ENCODE assay signal across 18 cellular contexts in the genomic region with DNA sequence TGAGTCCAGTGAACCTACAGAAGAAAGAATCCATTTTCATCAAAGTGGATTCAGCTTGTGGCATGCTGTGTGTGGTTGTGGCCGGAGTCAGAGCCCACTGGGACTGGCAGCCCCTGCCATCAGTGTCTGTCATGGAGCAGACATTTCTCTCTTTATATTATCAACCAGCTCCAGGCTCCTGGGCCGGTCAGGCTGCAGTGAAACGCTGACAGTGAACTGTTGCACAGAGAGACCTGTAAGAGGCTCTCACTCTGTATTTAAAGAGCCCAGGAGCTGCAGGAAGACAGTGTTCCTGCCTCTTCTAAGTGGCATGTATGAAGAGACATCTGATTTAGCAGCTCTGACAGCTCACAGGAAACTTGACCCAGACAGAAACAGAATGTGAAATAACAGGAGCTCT.
A peak's percentile ranks its signal among the peaks of the same experiment; 100 is the strongest.
DNase-seq lines count a peak whose midpoint lies in the region; FAIRE-seq and TF ChIP-seq lines count a peak whose summit lies in the region.
"Had no signal": no experiment of that assay in that cellular context is flagged by ENCODE, and none has a peak within 500 bp of the region (broad histone marks: within the 10 kb centered on the region; RNA-seq: fewer than 3 reads in every experiment).

No MANE protein-coding gene starts in this region.

- in situ Hi-C loops in brain microvascular endothelial cell (cut with HindIII; ENCODE audit: low pct_ligation_motif_present, low sequenced_read_pairs), result no loop called here

- POLR2A ChIA-PET in HEK293T (lab: Yijun Ruan, JAX), result no interaction called here

- no peaks in the 10 kb centered on the region for H3F3A ChIP-seq in neural cell (ENCODE audit: insufficient read depth, low read length, poor library complexity, severe bottlenecking)

- no peak for TF ChIP-seq CTCF in chondrocyte (IDR thresholded peaks at IDR 0.05)
- no peak for TF ChIP-seq CTCF in neural cell (IDR thresholded peaks at IDR 0.05; ENCODE audit: poor library complexity, severe bottlenecking)
- no peak for TF ChIP-seq CTCF in brain microvascular endothelial cell (IDR thresholded peaks at IDR 0.05; ENCODE audit: low read depth, low read length, missing control alignments)

- no peak for FAIRE-seq in RCC 7860 (lab: Jason Lieb, UNC)
- FAIRE-seq: islet of Langerhans had no signal

- no peak for TF ChIP-seq EP300 in neural cell (conservative IDR thresholded peaks at IDR 0.05; ENCODE audit: poor library complexity, severe bottlenecking)

- H3K9me2 ChIP-seq in neural cell (ENCODE audit: insufficient read depth, low read length), result no peaks in the 10 kb centered on the region

- H3K9ac ChIP-seq in neural cell (ENCODE audit: low read length), result no peak overlapping the region

- H3K4me2 ChIP-seq in neural cell (ENCODE audit: low read length), result no peak overlapping the region

- no peak overlapping the region for H2AFZ ChIP-seq in neural cell (ENCODE audit: low read depth, low read length)

- H3K36me3 Mint-ChIP-seq in chondrocyte (ENCODE audit: low read depth), result no peaks in the 10 kb centered on the region
- H3K36me3 Mint-ChIP-seq: activated CD4-positive, alpha-beta memory T cell treated with anti-CD3 and anti-CD28 coated beads for 36 hours; activated naive CD8-positive, alpha-beta T cell treated with anti-CD3 and anti-CD28 coated beads, Interleukin-2, amount 10 ng/mL, durations not matched to agents 7 days and 5 days had no signal

- H3K79me2 ChIP-seq in neural cell (replicated peaks; ENCODE audit: insufficient read depth, low read length), result no peaks in the 10 kb centered on the region

- H3K9me3 Mint-ChIP-seq in chondrocyte (ENCODE audit: low read depth), result no peaks in the 10 kb centered on the region
- H3K9me3 Mint-ChIP-seq: activated naive CD8-positive, alpha-beta T cell treated with anti-CD3 and anti-CD28 coated beads, Interleukin-2, amount 10 ng/mL, durations not matched to agents 7 days and 5 days had no signal

- no peaks in the 10 kb centered on the region for H3K27me3 Mint-ChIP-seq in chondrocyte (ENCODE audit: low read depth)
- H3K27me3 Mint-ChIP-seq: activated CD4-positive, alpha-beta memory T cell treated with anti-CD3 and anti-CD28 coated beads for 36 hours; activated naive CD8-positive, alpha-beta T cell treated with anti-CD3 and anti-CD28 coated beads, Interleukin-2, amount 10 ng/mL, durations not matched to agents 7 days and 5 days; B cell had no signal

- no peak overlapping the region for H3K27ac ChIP-seq in neural cell (ENCODE audit: low read length)
- H3K27ac ChIP-seq in brain microvascular endothelial cell, result no peak overlapping the region

- no peaks in the 10 kb centered on the region for H3K9me3 ChIP-seq in neural cell (ENCODE audit: low read length)

- H3K27me3 ChIP-seq in neural cell (ENCODE audit: insufficient read depth, low read depth, low read length) (no peaks in the 10 kb centered on the region), brain microvascular endothelial cell (replicated peaks) (no peaks in the 10 kb centered on the region)

- H3K36me3 ChIP-seq in neural cell (ENCODE audit: insufficient read depth, low read length) (no peaks in the 10 kb centered on the region), brain microvascular endothelial cell (replicated peaks) (no peaks in the 10 kb centered on the region)

- peak overlapping the region; percentile 84 for H3K27ac Mint-ChIP-seq in chondrocyte (ENCODE audit: unreplicated experiment)
- H3K27ac Mint-ChIP-seq: activated CD4-positive, alpha-beta memory T cell treated with anti-CD3 and anti-CD28 coated beads for 36 hours; activated naive CD8-positive, alpha-beta T cell treated with anti-CD3 and anti-CD28 coated beads, Interleukin-2, amount 10 ng/mL, durations not matched to agents 7 days and 5 days; B cell had no signal

- peak; percentile 5 for DNase-seq in HEK293T (ENCODE audit: extremely low spot score)
- DNase-seq in NCI-H69 (lab: John Stamatoyannopoulos, UW), result peak; percentile 38
- no peak for DNase-seq in chondrocyte (ENCODE audit: low spot score)
- DNase-seq in RCC 7860 (ENCODE audit: low spot score), result no peak
- DNase-seq in DMS53 treated with DMSO at 0.1 percent for 48 hours (lab: John Stamatoyannopoulos, UW; ENCODE audit: unreplicated experiment), result no peak
- no peak for DNase-seq in brain microvascular endothelial cell
- DNase-seq: activated CD4-positive, alpha-beta memory T cell treated with anti-CD3 and anti-CD28 coated beads for 36 hours; activated naive CD8-positive, alpha-beta T cell treated with anti-CD3 and anti-CD28 coated beads, Interleukin-2, amount 10 ng/mL, durations not matched to agents 7 days and 5 days; activated T-cell treated with anti-CD3 and anti-CD28 coated beads, Interleukin-2, amount 50 U/mL, for 4 hours; effector CD4-positive, alpha-beta T cell; midbrain; NCI-H1436; NCI-H524 treated with DMSO at 0.1 percent for 48 hours; occipital lobe; stimulated activated CD4-positive, alpha-beta T cell treated with anti-CD3 and anti-CD28 coated beads, Interleukin-4, amount 100 ng/mL, for 1 hour had no signal

- peaks cover 20% of the 10 kb centered on the region for H3K4me1 Mint-ChIP-seq in chondrocyte (ENCODE audit: low read depth)
- H3K4me1 Mint-ChIP-seq: activated naive CD8-positive, alpha-beta T cell treated with anti-CD3 and anti-CD28 coated beads, Interleukin-2, amount 10 ng/mL, durations not matched to agents 7 days and 5 days; B cell had no signal

- no peak overlapping the region for H3K4me3 Mint-ChIP-seq in chondrocyte (ENCODE audit: unreplicated experiment)
- H3K4me3 Mint-ChIP-seq: activated CD4-positive, alpha-beta memory T cell treated with anti-CD3 and anti-CD28 coated beads for 36 hours; activated naive CD8-positive, alpha-beta T cell treated with anti-CD3 and anti-CD28 coated beads, Interleukin-2, amount 10 ng/mL, durations not matched to agents 7 days and 5 days; activated T-cell treated with anti-CD3 and anti-CD28 coated beads, Interleukin-2, amount 50 U/mL, for 4 hours; B cell had no signal

- no peak overlapping the region for H3K4me3 ChIP-seq in neural cell (ENCODE audit: low read length)
- no peak overlapping the region for H3K4me3 ChIP-seq in brain microvascular endothelial cell (ENCODE audit: low read depth, low read length)

- no peak for TF ChIP-seq RAD21 in neural cell (conservative IDR thresholded peaks at IDR 0.05)

- CTCF ChIA-PET in HEK293T (lab: Yijun Ruan, JAX), result no interaction called here

- no peaks in the 10 kb centered on the region for H4K20me1 ChIP-seq in neural cell (ENCODE audit: insufficient read depth)

TF ChIP-seq in HEK293T, 16 proteins besides CTCF, POLR2A, EP300 and RAD21:
- TF ChIP-seq FOXM1 (IDR thresholded peaks at IDR 0.05; ENCODE audit: borderline replicate concordance) (no peak), FOXA1 (IDR thresholded peaks at IDR 0.05) (no peak), NFRKB (IDR thresholded peaks at IDR 0.05) (no peak), TARDBP (IDR thresholded peaks at IDR 0.05) (no peak), SP1 (IDR thresholded peaks at IDR 0.05) (no peak), HDGF (IDR thresholded peaks at IDR 0.05; ENCODE audit: borderline replicate concordance) (no peak), ELF4 (IDR thresholded peaks at IDR 0.05) (no peak), ZNF384 (IDR thresholded peaks at IDR 0.05) (no peak), BHLHE40 (IDR thresholded peaks at IDR 0.05; ENCODE audit: borderline replicate concordance) (no peak), FOXK2 (IDR thresholded peaks at IDR 0.05) (no peak), ARNT (IDR thresholded peaks at IDR 0.05) (no peak), L3MBTL2 (conservative IDR thresholded peaks at IDR 0.05) (no peak)
- TF ChIP-seq, protein P1, sequence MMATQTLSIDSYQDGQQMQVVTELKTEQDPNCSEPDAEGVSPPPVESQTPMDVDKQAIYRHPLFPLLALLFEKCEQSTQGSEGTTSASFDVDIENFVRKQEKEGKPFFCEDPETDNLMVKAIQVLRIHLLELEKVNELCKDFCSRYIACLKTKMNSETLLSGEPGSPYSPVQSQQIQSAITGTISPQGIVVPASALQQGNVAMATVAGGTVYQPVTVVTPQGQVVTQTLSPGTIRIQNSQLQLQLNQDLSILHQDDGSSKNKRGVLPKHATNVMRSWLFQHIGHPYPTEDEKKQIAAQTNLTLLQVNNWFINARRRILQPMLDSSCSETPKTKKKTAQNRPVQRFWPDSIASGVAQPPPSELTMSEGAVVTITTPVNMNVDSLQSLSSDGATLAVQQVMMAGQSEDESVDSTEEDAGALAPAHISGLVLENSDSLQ (IDR thresholded peaks at IDR 0.05), result no peak

TF ChIP-seq in neural cell, 6 proteins besides CTCF, POLR2A, EP300 and RAD21:
- TF ChIP-seq POLR2AphosphoS5 (IDR thresholded peaks at IDR 0.05), result peak; percentile 25
- TF ChIP-seq MXI1 (conservative IDR thresholded peaks at IDR 0.05; ENCODE audit: poor library complexity, severe bottlenecking), result no peak
TF ChIP-seq in neural cell: peak in this region for 1.

Comparison
In these comparisons a context has a peak if more than half of its experiments do, and no peak if none do; other contexts are left out.
1. DNase-seq: peak in HEK293T (single experiment) and NCI-H69 (single experiment); none in chondrocyte (single experiment), RCC 7860 (single experiment), DMS53 treated with DMSO at 0.1 percent for 48 hours (single experiment) and brain microvascular endothelial cell (single experiment).